In the genomic region with DNA sequence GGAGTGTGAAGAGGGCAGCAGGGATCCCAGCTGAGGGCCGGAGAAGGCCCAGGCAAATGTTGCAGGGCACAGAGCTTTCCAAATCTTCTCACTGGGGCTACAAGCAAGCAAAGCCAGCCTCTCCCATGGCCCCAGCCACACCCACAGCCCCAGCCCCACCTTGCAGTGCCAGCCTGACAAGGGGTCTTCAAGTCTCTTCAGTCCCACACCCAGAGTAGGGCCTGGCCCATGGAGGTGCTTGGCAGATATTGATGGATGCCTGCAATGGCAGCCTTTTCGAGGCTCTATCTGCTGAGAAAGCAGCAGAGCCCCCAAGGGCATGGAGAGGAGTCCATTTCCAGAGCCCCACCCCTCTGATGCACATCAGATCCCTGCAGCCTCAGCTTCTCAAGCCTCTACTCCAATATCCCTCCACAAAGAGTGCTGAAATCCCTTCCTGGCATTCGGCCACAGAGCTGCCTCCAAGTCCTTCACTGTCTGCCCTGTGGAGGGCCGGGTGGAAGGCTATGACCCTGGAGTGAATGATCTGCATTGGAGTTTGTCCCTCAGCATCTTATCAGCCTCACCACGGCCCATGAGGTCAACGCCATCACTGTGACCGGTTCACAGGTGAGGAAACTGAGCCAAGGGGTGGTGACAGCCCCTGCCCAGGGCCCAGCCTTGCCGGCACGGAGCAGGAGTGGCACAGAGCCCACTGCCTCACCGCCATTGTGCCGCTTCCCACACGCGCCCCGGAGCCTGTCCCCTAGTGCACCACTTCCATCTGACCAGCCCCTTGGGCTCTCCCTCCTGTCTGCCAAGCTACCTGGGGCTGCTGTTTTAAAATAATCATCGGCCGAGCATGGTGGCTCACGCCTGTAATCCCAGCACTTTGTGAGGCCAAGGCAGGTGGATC, we compare ENCODE assay signal across 21 cellular contexts. TPM values are rescaled to one million over a fixed set of nuclear protein-coding genes. Genes with fewer than 3 reads are reported as not detected.
"Had no signal": no experiment of that assay in that cellular context is flagged by ENCODE, and none has a peak within 500 bp of the region (broad histone marks: within the 10 kb centered on the region; RNA-seq: fewer than 3 reads in every experiment).

No MANE protein-coding gene starts in this region.

- H3K36me3 ChIP-seq: breast epithelium, left ventricle myocardium inferior, tibial nerve, uterus had no signal

- H3K27me3 ChIP-seq: breast epithelium, uterus had no signal

- DNase-seq: activated B cell treated with CpG ODN at 0.5 μM for 24 hours; activated CD4-positive, alpha-beta T cell treated with anti-CD3 and anti-CD28 coated beads, Interleukin-2, amount 50 U/mL, for 1 hour; activated CD8-positive, alpha-beta T cell treated with anti-CD3 and anti-CD28 coated beads for 36 hours; activated T-cell treated with anti-CD3 and anti-CD28 coated beads, Interleukin-2, amount 50 U/mL, for 4 hours; central memory CD4-positive, alpha-beta T cell; foreskin melanocyte; left ventricle myocardium inferior; retina; stimulated activated naive CD4-positive, alpha-beta T cell treated with Interleukin-2 at 50 U/mL for 16 hours; T-helper 1 cell; uterus had no signal

- H3K4me1 Mint-ChIP-seq: activated B cell treated with CpG ODN at 0.5 μM for 24 hours; activated T-helper 17 cell treated with anti-CD3 and anti-CD28 coated beads, Interleukin-2, amount 50 U/mL, for 72 hours; endodermal cell had no signal

- H3K9me3 Mint-ChIP-seq: activated B cell treated with CpG ODN at 0.5 μM for 24 hours; activated CD8-positive, alpha-beta T cell treated with anti-CD3 and anti-CD28 coated beads for 36 hours; activated T-cell treated with anti-CD3 and anti-CD28 coated beads, Interleukin-2, amount 50 U/mL, for 4 hours; endodermal cell; nephron; T-helper 2 cell treated with Interferon-gamma antibody and Interleukin-4, amounts not matched to agents 5 μg/mL and 100 μg/mL, for 36 hours had no signal

- H3K27ac ChIP-seq: left ventricle myocardium inferior, tibial nerve had no signal

- H3K27ac Mint-ChIP-seq: activated B cell treated with CpG ODN at 0.5 μM for 24 hours; activated CD8-positive, alpha-beta T cell treated with anti-CD3 and anti-CD28 coated beads for 36 hours; activated naive CD8-positive, alpha-beta T cell; activated T-helper 17 cell treated with anti-CD3 and anti-CD28 coated beads, Interleukin-2, amount 50 U/mL, for 72 hours; endodermal cell; nephron; progenitor cell of endocrine pancreas; T-helper 2 cell treated with Interferon-gamma antibody and Interleukin-4, amounts not matched to agents 5 μg/mL and 100 μg/mL, for 36 hours had no signal

- H3K4me1 ChIP-seq: left ventricle myocardium inferior, uterus had no signal

- H3K4me3 ChIP-seq: breast epithelium, left ventricle myocardium inferior, tibial nerve, uterus had no signal

- H3K36me3 Mint-ChIP-seq: activated naive CD8-positive, alpha-beta T cell had no signal

- ATAC-seq: activated CD8-positive, alpha-beta T cell treated with anti-CD3 and anti-CD28 coated beads for 36 hours; activated T-cell treated with anti-CD3 and anti-CD28 coated beads, Interleukin-2, amount 50 U/mL, for 4 hours; activated T-helper 17 cell treated with anti-CD3 and anti-CD28 coated beads, Interleukin-2, amount 50 U/mL, for 72 hours; esophagus mucosa had no signal

- H3K4me3 Mint-ChIP-seq: activated B cell treated with CpG ODN at 0.5 μM for 24 hours; activated CD8-positive, alpha-beta T cell treated with anti-CD3 and anti-CD28 coated beads for 36 hours; activated naive CD8-positive, alpha-beta T cell; activated T-cell treated with anti-CD3 and anti-CD28 coated beads, Interleukin-2, amount 50 U/mL, for 4 hours; activated T-helper 17 cell treated with anti-CD3 and anti-CD28 coated beads, Interleukin-2, amount 50 U/mL, for 72 hours; endodermal cell; nephron; T-helper 2 cell treated with Interferon-gamma antibody and Interleukin-4, amounts not matched to agents 5 μg/mL and 100 μg/mL, for 36 hours had no signal

- H3K9me3 ChIP-seq: breast epithelium, left ventricle myocardium inferior, uterus had no signal

RNA-seq across cellular contexts. Expression of a gene that starts 50.0 kb away (rescaled TPM):
- total RNA-seq: activated B cell treated with CpG ODN at 0.5 μM for 24 hours; activated CD8-positive, alpha-beta T cell treated with anti-CD3 and anti-CD28 coated beads for 36 hours; activated T-helper 17 cell treated with anti-CD3 and anti-CD28 coated beads, Interleukin-2, amount 50 U/mL, for 72 hours; lung microvascular endothelial cell had no signal
